Comparison of ENCODE assay signal across 1 cellular context in genomic region chr17:61728297-61728836, GRCh38.
TF ChIP-seq lines count a peak whose summit lies in the region.

No MANE protein-coding gene starts in this region.

TF ChIP-seq in GM23338, 12 proteins besides CTCF, POLR2A, EP300 and RAD21 (continued from another document):
- no peak for TF ChIP-seq REST (IDR thresholded peaks at IDR 0.05; ENCODE audit: unreplicated experiment)
- no peak for TF ChIP-seq EZH2phosphoT487 (IDR thresholded peaks at IDR 0.05; ENCODE audit: unreplicated experiment)
- no peak for TF ChIP-seq POLR2AphosphoS5 (IDR thresholded peaks at IDR 0.05; ENCODE audit: low read depth)
- TF ChIP-seq ZNF331 (CRISPR knock-in tag; IDR thresholded peaks at IDR 0.05; ENCODE audit: low read depth) = no peak
- TF ChIP-seq NANOG (IDR thresholded peaks at IDR 0.05; ENCODE audit: borderline replicate concordance) = no peak
TF ChIP-seq in GM23338: peak in this region for 0.
